22 cellular contexts compared by ENCODE assay signal in genomic region chr19:35730326-35730725, GRCh38. TPM values are rescaled to one million over a fixed set of nuclear protein-coding genes. Genes with fewer than 3 reads are reported as not detected.
"Had no signal": no experiment of that assay in that cellular context is flagged by ENCODE, and none has a peak within 500 bp of the region (broad histone marks: within the 10 kb centered on the region; RNA-seq: fewer than 3 reads in every experiment).

No MANE protein-coding gene starts in this region.

- H3K27me3 Mint-ChIP-seq: activated CD4-positive, alpha-beta memory T cell treated with anti-CD3 and anti-CD28 coated beads, Interleukin-2, amount 10 ng/mL, durations not matched to agents 7 days and 5 days; activated CD4-positive, alpha-beta T cell treated with anti-CD3 and anti-CD28 coated beads, Interleukin-2, amount 10 ng/mL, durations not matched to agents 7 days and 5 days; activated naive CD8-positive, alpha-beta T cell; effector memory CD8-positive, alpha-beta T cell; naive thymus-derived CD8-positive, alpha-beta T cell; stimulated activated naive B cell treated with anti-CD40 and anti-IgM and Interleukin-4, amounts not matched to agents 10 μg/mL and 1 μg/mL and 100 μg/mL, for 72 hours had no signal

- DNase-seq: activated CD4-positive, alpha-beta memory T cell treated with anti-CD3 and anti-CD28 coated beads, Interleukin-2, amount 10 ng/mL, durations not matched to agents 7 days and 5 days; activated CD4-positive, alpha-beta T cell treated with anti-CD3 and anti-CD28 coated beads, Interleukin-2, amount 10 ng/mL, durations not matched to agents 7 days and 5 days; activated CD4-positive, CD25-positive, alpha-beta regulatory T cell treated with anti-CD3 and anti-CD28 coated beads, Interleukin-2, amount 50 U/mL, for 72 hours; activated CD8-positive, alpha-beta memory T cell treated with anti-CD3 and anti-CD28 coated beads, Interleukin-2, amount 50 U/mL, for 48 hours; activated gamma-delta T cell; cortex of kidney; effector memory CD8-positive, alpha-beta T cell; foreskin keratinocyte; heart right ventricle; midbrain; naive thymus-derived CD8-positive, alpha-beta T cell; stimulated activated CD4-positive, alpha-beta T cell treated with anti-CD3 and anti-CD28 coated beads, Interleukin-15, amount 100 ng/mL, for 24 hours; stimulated activated CD4-positive, alpha-beta T cell treated with anti-CD3 and anti-CD28 coated beads, Interleukin-2, amount 100 ng/mL, for 24 hours; stimulated activated naive B cell treated with anti-CD40 and anti-IgM and Interleukin-4, amounts not matched to agents 10 μg/mL and 1 μg/mL and 100 μg/mL, for 72 hours; stomach; T-helper 2 cell; thyroid gland had no signal

- H3K4me1 Mint-ChIP-seq: activated CD4-positive, alpha-beta memory T cell treated with anti-CD3 and anti-CD28 coated beads, Interleukin-2, amount 10 ng/mL, durations not matched to agents 7 days and 5 days; activated CD4-positive, alpha-beta T cell treated with anti-CD3 and anti-CD28 coated beads, Interleukin-2, amount 10 ng/mL, durations not matched to agents 7 days and 5 days; brain; neural crest cell had no signal

- H3K27ac Mint-ChIP-seq: activated CD4-positive, alpha-beta memory T cell treated with anti-CD3 and anti-CD28 coated beads, Interleukin-2, amount 10 ng/mL, durations not matched to agents 7 days and 5 days; activated CD4-positive, alpha-beta T cell treated with anti-CD3 and anti-CD28 coated beads, Interleukin-2, amount 10 ng/mL, durations not matched to agents 7 days and 5 days; activated naive CD8-positive, alpha-beta T cell; brain; stimulated activated naive B cell treated with anti-CD40 and anti-IgM and Interleukin-4, amounts not matched to agents 10 μg/mL and 1 μg/mL and 100 μg/mL, for 72 hours had no signal

- H3K9me3 ChIP-seq: ascending aorta, esophagus muscularis mucosa, heart right ventricle, stomach, thyroid gland had no signal

- H3K27me3 ChIP-seq: ascending aorta, esophagus muscularis mucosa, foreskin keratinocyte, heart right ventricle, stomach, thyroid gland had no signal

- H3K4me1 ChIP-seq: ascending aorta, esophagus muscularis mucosa, foreskin keratinocyte, heart right ventricle, stomach, thyroid gland had no signal

- H3K9me3 Mint-ChIP-seq: activated CD4-positive, alpha-beta memory T cell treated with anti-CD3 and anti-CD28 coated beads, Interleukin-2, amount 10 ng/mL, durations not matched to agents 7 days and 5 days; activated CD4-positive, alpha-beta T cell treated with anti-CD3 and anti-CD28 coated beads, Interleukin-2, amount 10 ng/mL, durations not matched to agents 7 days and 5 days; brain; effector memory CD8-positive, alpha-beta T cell; naive thymus-derived CD8-positive, alpha-beta T cell; neural crest cell; stimulated activated naive B cell treated with anti-CD40 and anti-IgM and Interleukin-4, amounts not matched to agents 10 μg/mL and 1 μg/mL and 100 μg/mL, for 72 hours had no signal

- H3K4me3 Mint-ChIP-seq: activated CD4-positive, alpha-beta memory T cell treated with anti-CD3 and anti-CD28 coated beads, Interleukin-2, amount 10 ng/mL, durations not matched to agents 7 days and 5 days; activated CD4-positive, alpha-beta T cell treated with anti-CD3 and anti-CD28 coated beads, Interleukin-2, amount 10 ng/mL, durations not matched to agents 7 days and 5 days; activated naive CD8-positive, alpha-beta T cell; brain; effector memory CD8-positive, alpha-beta T cell; stimulated activated naive B cell treated with anti-CD40 and anti-IgM and Interleukin-4, amounts not matched to agents 10 μg/mL and 1 μg/mL and 100 μg/mL, for 72 hours had no signal

- H3K4me3 ChIP-seq: ascending aorta, esophagus muscularis mucosa, heart right ventricle, stomach, thyroid gland had no signal

- H3K27ac ChIP-seq: ascending aorta, esophagus muscularis mucosa, foreskin keratinocyte, heart right ventricle, stomach, thyroid gland had no signal

RNA-seq across cellular contexts. Expression of gene IGFLR1, which starts 11.9 kb away (rescaled TPM):
- total RNA-seq: ascending aorta had no signal

RNA-seq across cellular contexts. Expression of gene U2AF1L4, which starts 14.9 kb away (rescaled TPM):
- total RNA-seq: ascending aorta had no signal
